Comparison of ENCODE assay signal across 16 cellular contexts in genomic region chr2:240469239-240469636, GRCh38. TPM values are rescaled to one million over a fixed set of nuclear protein-coding genes. Genes with fewer than 3 reads are reported as not detected.
DNase-seq lines count a peak whose midpoint lies in the region; ATAC-seq and TF ChIP-seq lines count a peak whose summit lies in the region.
"Had no signal": no experiment of that assay in that cellular context is flagged by ENCODE, and none has a peak within 500 bp of the region (broad histone marks: within the 10 kb centered on the region; RNA-seq: fewer than 3 reads in every experiment).

No MANE protein-coding gene starts in this region.

- H3K79me1 ChIP-seq in neuronal stem cell (ENCODE audit: low read depth, low read length), result peaks cover 4% of the 10 kb centered on the region

- no peak overlapping the region for H2AFZ ChIP-seq in neuronal stem cell (ENCODE audit: low read length)

- no CpG with 5 or more reads among the region's 10 CpGs for WGBS in neuronal stem cell (ENCODE audit: extremely low coverage in 2 of 2, insufficient read length in 2 of 2, insufficient replicate concordance in 1 of 2), 2 donors

- no peak overlapping the region for H3K4ac ChIP-seq in neuronal stem cell (ENCODE audit: low read length)

- no peak for TF ChIP-seq CTCF in GM10266 (IDR thresholded peaks at IDR 0.05; ENCODE audit: control insufficient read depth, insufficient read depth, low read depth, missing control alignments)

- H3K36me3 ChIP-seq in duodenal mucosa (ENCODE audit: control insufficient read depth in 1 of 2, insufficient read depth in 2 of 2, low read length in 2 of 2), result peaks cover 0 to 5% of the 10 kb centered on the region in 2 donors
- H3K36me3 ChIP-seq in neuronal stem cell (replicated peaks in 1 of 2; ENCODE audit: control insufficient read depth in 2 of 2, insufficient read depth in 2 of 2, low read length in 2 of 2), result peaks cover 22 to 24% of the 10 kb centered on the region in 2 donors

- peak overlapping the region; percentile 50 for H3K23ac ChIP-seq in neuronal stem cell (ENCODE audit: low read depth, low read length, poor library complexity)

- H2BK120ac ChIP-seq in neuronal stem cell (ENCODE audit: low read depth, low read length), result no peak overlapping the region

- no peak overlapping the region for H2BK15ac ChIP-seq in neuronal stem cell (ENCODE audit: low read length)

- no peak overlapping the region for H2AK5ac ChIP-seq in neuronal stem cell (ENCODE audit: low read depth, low read length)

- H2BK12ac ChIP-seq in neuronal stem cell (ENCODE audit: low read length), result no peak overlapping the region

- ATAC-seq in GM18498 (IDR thresholded peaks at IDR 0.05; ENCODE audit: unreplicated experiment), result no peak

- H3K9ac ChIP-seq in duodenal mucosa (ENCODE audit: low read depth in 1 of 2, low read length in 2 of 2), result no peak overlapping the region
- H3K9ac ChIP-seq in neuronal stem cell (ENCODE audit: low read depth, low read length, poor library complexity), result peak overlapping the region; percentile 73

- peak overlapping the region; percentile 32 for H3K27ac ChIP-seq in duodenal mucosa (ENCODE audit: low read depth, low read length)
- H3K27ac ChIP-seq in neuronal stem cell (replicated peaks; ENCODE audit: low read length), result no peak overlapping the region
- H3K27ac ChIP-seq: C4-2B had no signal

- H2BK5ac ChIP-seq in neuronal stem cell (ENCODE audit: low read length), result no peak overlapping the region

- peak; percentile 25 for DNase-seq in AG08396 (ENCODE audit: low spot score)
- peak; percentile 8 for DNase-seq in GM10266 (ENCODE audit: extremely low spot score)
- no peak for DNase-seq in neuronal stem cell (ENCODE audit: low spot score)
- DNase-seq in middle frontal gyrus (ENCODE audit: extremely low spot score, low spot score), result no peak
- no peak for DNase-seq in nucleus accumbens (lab: John Stamatoyannopoulos, UW)
- DNase-seq in T-helper 9 cell, result no peak
- DNase-seq: activated CD4-positive, CD25-positive, alpha-beta regulatory T cell; activated T-cell treated with anti-CD3 and anti-CD28 coated beads for 4 hours; amygdala; cortex of kidney; mesendoderm; NCI-H1105; SW 1271 had no signal

- H3K4me1 ChIP-seq in duodenal mucosa (ENCODE audit: control insufficient read depth in 1 of 2, insufficient read depth in 2 of 2, low read length in 2 of 2) (no peaks in the 10 kb centered on the region), neuronal stem cell (ENCODE audit: control insufficient read depth in 2 of 2, insufficient read depth in 1 of 2, low read depth in 1 of 2, low read length in 2 of 2) (peaks cover 7 to 11% of the 10 kb centered on the region in 2 donors)

- peak overlapping the region; percentile 87 for H3K14ac ChIP-seq in neuronal stem cell (ENCODE audit: low read length)

- no peak overlapping the region for H4K8ac ChIP-seq in neuronal stem cell (ENCODE audit: low read depth, low read length)

- peak overlapping the region; percentile 62 for H3K18ac ChIP-seq in neuronal stem cell (ENCODE audit: low read length)

- H3K9me3 ChIP-seq in duodenal mucosa (ENCODE audit: control insufficient read depth in 1 of 2, low read length in 2 of 2) (no peaks in the 10 kb centered on the region), neuronal stem cell (replicated peaks in 1 of 2; ENCODE audit: control insufficient read depth in 2 of 2, insufficient read depth in 1 of 2, low read depth in 1 of 2, low read length in 2 of 2) (peaks cover 3 to 10% of the 10 kb centered on the region in 2 donors)

- no peak overlapping the region for H3K4me3 ChIP-seq in duodenal mucosa (ENCODE audit: low read depth in 1 of 2, low read length in 2 of 2)
- no peak overlapping the region for H3K4me3 ChIP-seq in neuronal stem cell (ENCODE audit: low read length in 2 of 2)

- no peak overlapping the region for H4K91ac ChIP-seq in neuronal stem cell (ENCODE audit: low read depth, low read length, poor library complexity)

- no peaks in the 10 kb centered on the region for H3K27me3 ChIP-seq in duodenal mucosa (ENCODE audit: control insufficient read depth in 1 of 2, insufficient read depth in 2 of 2, low read length in 2 of 2)
- H3K27me3 ChIP-seq in neuronal stem cell (ENCODE audit: control insufficient read depth in 3 of 3, insufficient read depth in 3 of 3, low read depth in 1 of 3, low read length in 3 of 3), result no peaks in the 10 kb centered on the region

- H3K4me2 ChIP-seq in neuronal stem cell (ENCODE audit: insufficient read depth, low read length, poor library complexity, severe bottlenecking), result no peak overlapping the region

RNA-seq across cellular contexts. Expression of gene GPC1, which starts 33.8 kb away (rescaled TPM):
- polyA plus RNA-seq in neuronal stem cell (2013, experiment 1 of 2), result 78.0 TPM
- polyA plus RNA-seq in neuronal stem cell (2013, experiment 2 of 2), result 77.4 TPM

Comparison
In these comparisons a context has a peak if more than half of its experiments do, and no peak if none do; other contexts are left out.
1. DNase-seq: peak in AG08396 (single experiment) and GM10266 (single experiment); none in neuronal stem cell (single experiment), middle frontal gyrus (single experiment), nucleus accumbens (0 of 56) and T-helper 9 cell (single experiment).